9 cellular contexts compared by ENCODE assay signal in the genomic region with DNA sequence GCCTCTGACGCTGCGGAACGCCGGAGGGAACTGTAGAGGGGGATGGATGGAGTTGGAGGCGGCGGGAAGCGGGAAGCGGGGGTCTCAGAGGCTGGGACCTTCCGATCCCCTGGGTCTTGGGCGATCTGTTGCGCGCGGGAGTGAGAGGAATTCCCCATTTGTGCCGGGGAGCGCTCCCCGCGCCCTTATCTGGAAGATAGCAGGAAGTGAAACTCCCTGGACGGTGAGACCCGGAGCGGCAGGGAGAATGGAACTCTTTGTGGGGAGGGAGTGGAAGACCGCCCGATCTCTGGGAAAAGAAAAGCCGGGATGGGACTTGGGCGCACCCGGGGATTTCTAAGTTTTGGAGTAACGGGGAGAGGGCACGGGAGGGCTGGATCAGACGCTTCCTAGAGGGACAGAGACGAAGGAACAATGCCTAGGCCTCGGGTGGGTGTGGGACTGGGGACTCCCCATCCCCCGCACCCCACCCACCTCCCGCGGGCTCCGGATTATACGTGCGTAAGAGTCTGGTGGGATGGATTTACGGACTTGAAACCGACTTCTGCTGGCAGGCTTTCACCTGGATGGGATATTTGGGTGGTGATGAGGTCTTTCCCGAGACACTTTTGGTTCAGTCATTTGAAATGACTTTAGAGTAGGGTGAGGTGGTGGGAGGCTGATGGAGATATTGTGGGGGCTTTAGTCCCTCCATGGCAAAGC. TPM values are rescaled to one million over a fixed set of nuclear protein-coding genes. Genes with fewer than 3 reads are reported as not detected.
DNase-seq lines count a peak whose midpoint lies in the region; ATAC-seq, FAIRE-seq and TF ChIP-seq lines count a peak whose summit lies in the region.
"Had no signal": no experiment of that assay in that cellular context is flagged by ENCODE, and none has a peak within 500 bp of the region (broad histone marks: within the 10 kb centered on the region; RNA-seq: fewer than 3 reads in every experiment).

No MANE protein-coding gene starts in this region.

- TF ChIP-seq POLR2A in GM12892 (IDR thresholded peaks at IDR 0.05; ENCODE audit: low read depth, low read length): no peak

- H3K36me3 ChIP-seq in HUES48 (ENCODE audit: control insufficient read depth, insufficient read depth, low read length): peaks cover 27% of the 10 kb centered on the region
- H3K36me3 ChIP-seq in neuron (ENCODE audit: insufficient read depth, low read length): no peaks in the 10 kb centered on the region

- peak overlapping the region; percentile 94 to 95 for H3K27ac Mint-ChIP-seq in effector memory CD8-positive, alpha-beta T cell

- H3K4me1 ChIP-seq in HUES48 (ENCODE audit: control insufficient read depth, insufficient read depth, low read length): peaks cover 19% of the 10 kb centered on the region
- peaks cover 3% of the 10 kb centered on the region for H3K4me1 ChIP-seq in neuron (ENCODE audit: insufficient read depth, low read length)

- peaks cover 25 to 27% of the 10 kb centered on the region in 2 donors for H3K4me1 Mint-ChIP-seq in effector memory CD8-positive, alpha-beta T cell (ENCODE audit: low read depth in 2 of 2)

- peak overlapping the region; percentile 67 for H2AFZ ChIP-seq in neuron (ENCODE audit: low read depth, low read length)

- peaks cover 31% of the 10 kb centered on the region for H3K36me3 Mint-ChIP-seq in effector memory CD8-positive, alpha-beta T cell (ENCODE audit: insufficient read depth)

- peak overlapping the region; percentile 89 to 92 for H3K4me3 Mint-ChIP-seq in effector memory CD8-positive, alpha-beta T cell

- peak overlapping the region; percentile 94 for H3K9ac ChIP-seq in HUES48 (ENCODE audit: low read depth, low read length)

- peak overlapping the region; percentile 88 for H3K4me3 ChIP-seq in HUES48 (ENCODE audit: low read depth, low read length)
- peak overlapping the region; percentile 66 for H3K4me3 ChIP-seq in neuron (ENCODE audit: low read length)

- H3K27ac ChIP-seq in HUES48 (ENCODE audit: low read depth, low read length): peak overlapping the region; percentile 99
- H3K27ac ChIP-seq in substantia nigra (ENCODE audit: low read depth, low read length, poor library complexity, severe bottlenecking): no peak overlapping the region

- H3K9me3 Mint-ChIP-seq in effector memory CD8-positive, alpha-beta T cell: no peaks in the 10 kb centered on the region

- H3K27me3 ChIP-seq in HUES48 (ENCODE audit: control insufficient read depth, insufficient read depth, low read length) (no peaks in the 10 kb centered on the region), neuron (ENCODE audit: insufficient read depth, low read length) (peaks cover 44% of the 10 kb centered on the region)

- peaks cover 11 to 27% of the 10 kb centered on the region in 2 donors for H3K27me3 Mint-ChIP-seq in effector memory CD8-positive, alpha-beta T cell

- DNase-seq in GM12892 (ENCODE audit: insufficient read length) (no peak), substantia nigra (lab: John Stamatoyannopoulos, UW) (no peak), superior temporal gyrus (ENCODE audit: extremely low spot score) (no peak), frontal cortex (ENCODE audit: low spot score in 2 of 2) (no peak)
- no peak for DNase-seq in effector memory CD8-positive, alpha-beta T cell

- ATAC-seq in effector memory CD8-positive, alpha-beta T cell (replicated peaks): no peak
- no peak for ATAC-seq in GM21529 (IDR thresholded peaks at IDR 0.05; ENCODE audit: unreplicated experiment)

- peak; percentile 67 for FAIRE-seq in GM12892 (lab: Jason Lieb, UNC)
- FAIRE-seq in frontal cortex (lab: Jason Lieb, UNC): no peak

- H3K9me3 ChIP-seq in HUES48 (ENCODE audit: control insufficient read depth, insufficient read depth, low read length): no peaks in the 10 kb centered on the region
- H3K9me3 ChIP-seq in neuron (ENCODE audit: low read length): peaks cover 8% of the 10 kb centered on the region

RNA-seq across cellular contexts. Expression of a gene that starts 0.5 kb away (rescaled TPM):
- 12.7 TPM for polyA plus RNA-seq in GM12892 (2012; ENCODE audit: missing spikeins)
- 0.82 TPM for total RNA-seq in frontal cortex

RNA-seq across cellular contexts. Expression of a gene that starts 19.5 kb away (rescaled TPM):
- 122 TPM for polyA plus RNA-seq in GM12892 (2012; ENCODE audit: missing spikeins)
- total RNA-seq in frontal cortex: 38.7 TPM

RNA-seq across cellular contexts. Expression of a gene that starts 20.8 kb away (rescaled TPM):
- not detected for polyA plus RNA-seq in GM12892 (2012; ENCODE audit: missing spikeins)
- total RNA-seq in frontal cortex: not detected
- total RNA-seq: NCI-H460 had no signal

RNA-seq across cellular contexts. Expression of a gene that starts 33.0 kb away (rescaled TPM):
- polyA plus RNA-seq in GM12892 (2012; ENCODE audit: missing spikeins): not detected
- total RNA-seq in frontal cortex: not detected
- total RNA-seq: NCI-H460 had no signal

RNA-seq across cellular contexts. Expression of a gene that starts 42.7 kb away (rescaled TPM):
- not detected for polyA plus RNA-seq in GM12892 (2012; ENCODE audit: missing spikeins)
- not detected for total RNA-seq in frontal cortex
- total RNA-seq: NCI-H460 had no signal
